ENCODE assay signal across 22 cellular contexts in genomic region chr16:53866520-53866919, GRCh38.
"Had no signal": no experiment of that assay in that cellular context is flagged by ENCODE, and none has a peak within 500 bp of the region (broad histone marks: within the 10 kb centered on the region; RNA-seq: fewer than 3 reads in every experiment).

No MANE protein-coding gene starts in this region.

- H3K27ac Mint-ChIP-seq: activated naive CD8-positive, alpha-beta T cell treated with anti-CD3 and anti-CD28 coated beads, Interleukin-2, amount 10 ng/mL, durations not matched to agents 7 days and 5 days; immature natural killer cell; T-helper 1 cell treated with Interleukin-12 subunit alpha and Interleukin-12 subunit beta and Interleukin-4 antibody, amounts not matched to agents 30 μg/mL and 1 μg/mL, for 36 hours; WTC11 had no signal

- H3K27ac ChIP-seq: colonic mucosa had no signal

- H3K9me3 ChIP-seq: colonic mucosa, upper lobe of left lung had no signal

- ATAC-seq: activated T-helper 17 cell treated with anti-CD3 and anti-CD28 coated beads, Interleukin-2, amount 50 U/mL, for 72 hours; left lung; naive thymus-derived CD4-positive, alpha-beta T cell; WTC11 had no signal

- H3K4me3 ChIP-seq: colonic mucosa, left lung, lung, spleen, upper lobe of left lung had no signal

- H3K4me1 Mint-ChIP-seq: immature natural killer cell had no signal

- H3K4me3 Mint-ChIP-seq: activated naive CD8-positive, alpha-beta T cell treated with anti-CD3 and anti-CD28 coated beads, Interleukin-2, amount 10 ng/mL, durations not matched to agents 7 days and 5 days; immature natural killer cell; naive thymus-derived CD4-positive, alpha-beta T cell; neural crest cell; T-helper 1 cell treated with Interleukin-12 subunit alpha and Interleukin-12 subunit beta and Interleukin-4 antibody, amounts not matched to agents 30 μg/mL and 1 μg/mL, for 36 hours; WTC11 had no signal

- H3K27me3 ChIP-seq: colonic mucosa, left lung, spleen, upper lobe of left lung had no signal

- H3K27me3 Mint-ChIP-seq: activated naive CD8-positive, alpha-beta T cell treated with anti-CD3 and anti-CD28 coated beads, Interleukin-2, amount 10 ng/mL, durations not matched to agents 7 days and 5 days; activated T-helper 17 cell treated with anti-CD3 and anti-CD28 coated beads, Interleukin-2, amount 50 U/mL, for 72 hours; naive thymus-derived CD4-positive, alpha-beta T cell had no signal

- DNase-seq: activated naive CD4-positive, alpha-beta T cell treated with Interleukin-2 at 50 U/mL for 16 hours; activated naive CD8-positive, alpha-beta T cell treated with anti-CD3 and anti-CD28 coated beads, Interleukin-2, amount 10 ng/mL, durations not matched to agents 7 days and 5 days; activated T-cell treated with anti-CD3 and anti-CD28 coated beads, Interleukin-2, amount 50 U/mL, for 1 hour; amniotic stem cell; colonic mucosa; erythroblast; foreskin fibroblast; immature natural killer cell; kidney glomerular epithelial cell; left lung; naive thymus-derived CD4-positive, alpha-beta T cell; posterior cingulate gyrus; spleen; stimulated activated CD4-positive, alpha-beta T cell treated with anti-CD3 and anti-CD28 coated beads, Interleukin-4, amount 100 ng/mL, for 1 hour; stimulated activated naive CD4-positive, alpha-beta T cell; T1000; upper lobe of left lung had no signal

- H3K36me3 ChIP-seq: colonic mucosa, left lung, upper lobe of left lung had no signal

- H3K4me1 ChIP-seq: colonic mucosa had no signal
